1 cellular context compared by ENCODE assay signal in genomic region chr11:94543695-94544581, GRCh38.
TF ChIP-seq lines count a peak whose summit lies in the region.

FUT4 (plus strand) TSS chr11:94543921; CDS start chr11:94544134, 213 bp downstream.

TF ChIP-seq in WTC11, 78 proteins besides CTCF, POLR2A, EP300 and RAD21 (continued from another document):
- TF ChIP-seq MAX (CRISPR knock-in tag; IDR thresholded peaks at IDR 0.05) (peak; percentile 81), ESRRA (CRISPR knock-in tag; IDR thresholded peaks at IDR 0.05; ENCODE audit: borderline replicate concordance) (no peak), TP53 (CRISPR knock-in tag; IDR thresholded peaks at IDR 0.05) (0 out of 2 replicates have a peak, but pooled peaks have one; percentile 12), E2F1 (CRISPR knock-in tag; IDR thresholded peaks at IDR 0.05) (peak; percentile 20; the same call in 1 of the 2 replicates), CREM (CRISPR knock-in tag; IDR thresholded peaks at IDR 0.05) (peak; percentile 74; the same call in 1 of the 2 replicates), HMGA2 (CRISPR knock-in tag; IDR thresholded peaks at IDR 0.05) (no peak), JUN (CRISPR knock-in tag; IDR thresholded peaks at IDR 0.05) (no peak), NFE2L1 (CRISPR knock-in tag; IDR thresholded peaks at IDR 0.05) (peak; percentile 85), MXD4 (CRISPR knock-in tag; IDR thresholded peaks at IDR 0.05; ENCODE audit: borderline replicate concordance) (no peak), EMX1 (CRISPR knock-in tag; IDR thresholded peaks at IDR 0.05) (no peak), SMAD4 (CRISPR knock-in tag; IDR thresholded peaks at IDR 0.05) (no peak), E2F4 (CRISPR knock-in tag; IDR thresholded peaks at IDR 0.05; ENCODE audit: borderline replicate concordance, low read depth) (peak; percentile 65; the same call in 1 of the 2 replicates), NFYB (CRISPR knock-in tag; conservative IDR thresholded peaks at IDR 0.05; ENCODE audit: low read depth) (no peak), FOXK1 (CRISPR knock-in tag; IDR thresholded peaks at IDR 0.05) (0 out of 2 replicates have a peak, but pooled peaks have one; percentile 24), USF2 (CRISPR knock-in tag; IDR thresholded peaks at IDR 0.05) (no peak), FOXJ3 (CRISPR knock-in tag; IDR thresholded peaks at IDR 0.05; ENCODE audit: borderline replicate concordance) (no peak), ZNF138 (CRISPR knock-in tag; conservative IDR thresholded peaks at IDR 0.05) (no peak; the same call in 1 of the 2 replicates), ZSCAN18 (CRISPR knock-in tag; IDR thresholded peaks at IDR 0.05) (no peak), ARID4B (CRISPR knock-in tag; IDR thresholded peaks at IDR 0.05; ENCODE audit: borderline replicate concordance) (peak; percentile 79; the same call in 1 of the 2 replicates), SP1 (CRISPR knock-in tag; conservative IDR thresholded peaks at IDR 0.05) (peak; percentile 30), ATF6 (CRISPR knock-in tag; IDR thresholded peaks at IDR 0.05) (no peak), MYBL2 (CRISPR knock-in tag; IDR thresholded peaks at IDR 0.05) (no peak), NR3C1 (CRISPR knock-in tag; conservative IDR thresholded peaks at IDR 0.05; ENCODE audit: low read depth) (no peak), PRRX2 (CRISPR knock-in tag; IDR thresholded peaks at IDR 0.05) (0 out of 2 replicates have a peak, but pooled peaks have one; percentile 13), IRF1 (CRISPR knock-in tag; IDR thresholded peaks at IDR 0.05) (no peak), JAZF1 (CRISPR knock-in tag; IDR thresholded peaks at IDR 0.05) (no peak), PRDM15 (CRISPR knock-in tag; IDR thresholded peaks at IDR 0.05) (peak; percentile 77; the same call in 1 of the 2 replicates), TEAD1 (CRISPR knock-in tag; IDR thresholded peaks at IDR 0.05) (peak; percentile 84), SOX15 (CRISPR knock-in tag; IDR thresholded peaks at IDR 0.05) (no peak)
